In genomic region chr14:96092936-96093335, GRCh38 we compare ENCODE assay signal across 25 cellular contexts. TPM values are rescaled to one million over a fixed set of nuclear protein-coding genes. Genes with fewer than 3 reads are reported as not detected.
A peak's percentile ranks its signal among the peaks of the same experiment; 100 is the strongest.
DNase-seq lines count a peak whose midpoint lies in the region; ATAC-seq, FAIRE-seq and TF ChIP-seq lines count a peak whose summit lies in the region.
"Had no signal": no experiment of that assay in that cellular context is flagged by ENCODE, and none has a peak within 500 bp of the region (broad histone marks: within the 10 kb centered on the region; RNA-seq: fewer than 3 reads in every experiment).

No MANE protein-coding gene starts in this region.

- POLR2A ChIA-PET in HepG2 (lab: Yijun Ruan, JAX), result no interaction called here

- in situ Hi-C loops in HepG2 (cut with HindIII; ENCODE audit: extremely low pct_ligation_motif_present, low pct_unique_long_range_greater_than_20kb), result no loop called here

- H3K9me3 Mint-ChIP-seq in activated T-helper 17 cell treated with anti-CD3 and anti-CD28 coated beads, Interleukin-2, amount 50 U/mL, for 72 hours, result no peaks in the 10 kb centered on the region

- no peaks in the 10 kb centered on the region for H3K36me3 ChIP-seq in HepG2 (replicated peaks in 1 of 2; ENCODE audit: control insufficient read depth in 1 of 2, insufficient read depth in 2 of 2, low read length in 2 of 2)
- no peaks in the 10 kb centered on the region for H3K36me3 ChIP-seq in right lobe of liver
- H3K36me3 ChIP-seq in RWPE2 (ENCODE audit: low read depth), result no peaks in the 10 kb centered on the region
- peaks cover 18 to 20% of the 10 kb centered on the region in 2 experiments for H3K36me3 ChIP-seq in mesenchymal stem cell (ENCODE audit: control insufficient read depth in 1 of 2, insufficient read depth in 2 of 2, low read depth in 1 of 2, low read length in 2 of 2)
- H3K36me3 ChIP-seq: Peyer's patch, SJSA1 had no signal

- FAIRE-seq in HepG2 (lab: Jason Lieb, UNC), result no peak
- FAIRE-seq: D721Med, GM12891 had no signal

- no peak for TF ChIP-seq POLR2A in HepG2 (IDR thresholded peaks at IDR 0.05; ENCODE audit: insufficient read depth in 1 of 2, low read depth in 2 of 2, low read length in 2 of 2)
- TF ChIP-seq POLR2A in right lobe of liver (IDR thresholded peaks at IDR 0.05), result no peak

- no peak overlapping the region for H4K8ac ChIP-seq in mesenchymal stem cell (ENCODE audit: low read length)

- ATAC-seq in HepG2 (no peak), right lobe of liver (no peak), RWPE2 (ENCODE audit: low read depth) (no peak), HG02763 (IDR thresholded peaks at IDR 0.05; ENCODE audit: unreplicated experiment) (no peak), GM21367 (IDR thresholded peaks at IDR 0.05; ENCODE audit: unreplicated experiment) (no peak)
- ATAC-seq in activated T-helper 17 cell treated with anti-CD3 and anti-CD28 coated beads, Interleukin-2, amount 50 U/mL, for 72 hours (replicated peaks), result no peak
- ATAC-seq: Right ventricle myocardium inferior had no signal

- H3K9me3 ChIP-seq in HepG2 (ENCODE audit: low read length), result no peaks in the 10 kb centered on the region
- no peaks in the 10 kb centered on the region for H3K9me3 ChIP-seq in right lobe of liver
- no peaks in the 10 kb centered on the region for H3K9me3 ChIP-seq in RWPE2 (ENCODE audit: severe bottlenecking)
- H3K9me3 ChIP-seq in mesenchymal stem cell (ENCODE audit: control insufficient read depth, low read length), result no peaks in the 10 kb centered on the region
- H3K9me3 ChIP-seq: BE2C, Peyer's patch, SJSA1 had no signal

- no peaks in the 10 kb centered on the region for H3K79me2 ChIP-seq in HepG2 (ENCODE audit: insufficient read depth, low read length)

- peak overlapping the region; percentile 85 for H2BK15ac ChIP-seq in mesenchymal stem cell (ENCODE audit: low read depth, poor library complexity, severe bottlenecking)

- peak overlapping the region; percentile 9 for H2AK5ac ChIP-seq in mesenchymal stem cell (ENCODE audit: low read length, severe bottlenecking)

- no TSS peak for BruUV-seq in HepG2 (replicated peaks; lab: Mats Ljungman, UMichigan)

- H3K4me2 ChIP-seq in HepG2 (ENCODE audit: low read depth, low read length) (no peak overlapping the region), mesenchymal stem cell (ENCODE audit: low read length, poor library complexity, severe bottlenecking) (no peak overlapping the region)

- peaks cover 4% of the 10 kb centered on the region for H3K27me3 Mint-ChIP-seq in activated T-helper 17 cell treated with anti-CD3 and anti-CD28 coated beads, Interleukin-2, amount 50 U/mL, for 72 hours

- H3K79me1 ChIP-seq in mesenchymal stem cell (replicated peaks; ENCODE audit: low read length, poor library complexity, severe bottlenecking), result peaks cover 20% of the 10 kb centered on the region

- TF ChIP-seq RAD21 in HepG2 (CRISPR knock-in tag; IDR thresholded peaks at IDR 0.05), result no peak

- H3K18ac ChIP-seq in mesenchymal stem cell (ENCODE audit: low read depth in 1 of 2, low read length in 2 of 2), result no peak overlapping the region

- no peak overlapping the region for H2BK5ac ChIP-seq in mesenchymal stem cell (ENCODE audit: low read depth, low read length, poor library complexity, severe bottlenecking)

- no peak overlapping the region for H2BK120ac ChIP-seq in mesenchymal stem cell (ENCODE audit: low read depth, low read length)

- H4K91ac ChIP-seq in mesenchymal stem cell (ENCODE audit: low read length), result no peak overlapping the region

- no peak overlapping the region for H2BK12ac ChIP-seq in mesenchymal stem cell (ENCODE audit: low read length in 2 of 2)

- H2AFZ ChIP-seq in HepG2 (ENCODE audit: low read length) (no peak overlapping the region), mesenchymal stem cell (ENCODE audit: low read depth, low read length) (no peak overlapping the region)

- CTCF ChIA-PET in HepG2 (lab: Yijun Ruan, JAX; ENCODE audit: low intra/inter-chr PET ratio, low total read pairs), result no interaction called here

- H3K4ac ChIP-seq in mesenchymal stem cell (ENCODE audit: low read depth in 1 of 2, low read length in 2 of 2), result peak overlapping the region in 1 of 2 experiments; percentile 34

- H4K20me1 ChIP-seq in HepG2 (ENCODE audit: insufficient read depth, low read length), result no peaks in the 10 kb centered on the region

- no peak overlapping the region for H3K14ac ChIP-seq in mesenchymal stem cell (ENCODE audit: low read length in 2 of 2)

- H3K27ac ChIP-seq in HepG2 (ENCODE audit: extremely low read length, insufficient read depth, low read length) (no peak overlapping the region), right lobe of liver (no peak overlapping the region), RWPE2 (ENCODE audit: poor library complexity, severe bottlenecking) (no peak overlapping the region), mesenchymal stem cell (ENCODE audit: low read length, poor library complexity, severe bottlenecking) (no peak overlapping the region)
- H3K27ac ChIP-seq: Peyer's patch, SJSA1 had no signal

- H3K27ac Mint-ChIP-seq in activated T-helper 17 cell treated with anti-CD3 and anti-CD28 coated beads, Interleukin-2, amount 50 U/mL, for 72 hours, result no peak overlapping the region

- 0% methylated on average over 3 of the region's 3 CpGs for WGBS in HepG2 (ENCODE audit: low lambda C conversion rate)
- 86% methylated on average over 1 of the region's 3 CpGs for WGBS in right lobe of liver (ENCODE audit: insufficient coverage, low coverage, low lambda C conversion rate, missing lambda C conversion rate)
- WGBS in mesenchymal stem cell, result 83% methylated on average over 3 of the region's 3 CpGs

- DNase-seq in HepG2 (ENCODE audit: low spot score), result no peak
- DNase-seq in right lobe of liver, result no peak
- DNase-seq in RWPE2 (ENCODE audit: low spot score), result peak; percentile 9
- DNase-seq in mesenchymal stem cell, result no peak
- no peak for DNase-seq in stimulated activated CD4-positive, alpha-beta T cell treated with anti-CD3 and anti-CD28 coated beads, Interleukin-15, amount 100 ng/mL, for 24 hours
- DNase-seq: 8988T, BE2C, DND-41, GOT3, HCEC 1CT, Kasumi-1, NCI-H1417, NCI-H187 treated with DMSO at 0.1 percent for 48 hours, NCI-H2107, NCI-H510A, T-helper 1 cell had no signal

- H3K23ac ChIP-seq in mesenchymal stem cell (ENCODE audit: low read length in 2 of 2), result no peak overlapping the region

- no peak overlapping the region for H3K4me3 Mint-ChIP-seq in activated T-helper 17 cell treated with anti-CD3 and anti-CD28 coated beads, Interleukin-2, amount 50 U/mL, for 72 hours

- no peaks in the 10 kb centered on the region for H3K36me3 Mint-ChIP-seq in activated T-helper 17 cell treated with anti-CD3 and anti-CD28 coated beads, Interleukin-2, amount 50 U/mL, for 72 hours (ENCODE audit: low read depth)

- H3K4me3 ChIP-seq in HepG2 (replicated peaks in 1 of 3; ENCODE audit: insufficient read depth in 1 of 3, low read depth in 2 of 3, low read length in 3 of 3), result no peak overlapping the region
- H3K4me3 ChIP-seq in right lobe of liver, result no peak overlapping the region
- H3K4me3 ChIP-seq in RWPE2 (ENCODE audit: severe bottlenecking), result no peak overlapping the region
- no peak overlapping the region for H3K4me3 ChIP-seq in mesenchymal stem cell (ENCODE audit: insufficient read depth in 1 of 2, low read depth in 1 of 2, low read length in 2 of 2)
- H3K4me3 ChIP-seq: Peyer's patch, SJSA1 had no signal

- H3K9ac ChIP-seq in HepG2 (ENCODE audit: insufficient read depth, low read depth, low read length), result no peak overlapping the region
- H3K9ac ChIP-seq in mesenchymal stem cell (ENCODE audit: low read length), result no peak overlapping the region

- TF ChIP-seq CTCF in HepG2 (CRISPR knock-in tag; IDR thresholded peaks at IDR 0.05), result no peak
- no peak for TF ChIP-seq CTCF in right lobe of liver (IDR thresholded peaks at IDR 0.05)
- no peak for TF ChIP-seq CTCF in RWPE2 (IDR thresholded peaks at IDR 0.05; ENCODE audit: poor library complexity, severe bottlenecking)

- TF ChIP-seq EP300 in HepG2 (IDR thresholded peaks at IDR 0.05; ENCODE audit: low read depth in 2 of 2, low read length in 2 of 2), result no peak
- no peak for TF ChIP-seq EP300 in HepG2 (CRISPR knock-in tag; IDR thresholded peaks at IDR 0.05; ENCODE audit: borderline replicate concordance)

- H3K4me1 Mint-ChIP-seq in activated T-helper 17 cell treated with anti-CD3 and anti-CD28 coated beads, Interleukin-2, amount 50 U/mL, for 72 hours, result no peaks in the 10 kb centered on the region

- H3K27me3 ChIP-seq in HepG2 (ENCODE audit: control insufficient read depth in 1 of 2, insufficient read depth in 2 of 2, low read length in 2 of 2) (peaks cover 0 to 6% of the 10 kb centered on the region in 2 experiments; a peak in 2 of 5 replicates), right lobe of liver (no peaks in the 10 kb centered on the region), RWPE2 (ENCODE audit: insufficient read depth, poor library complexity, severe bottlenecking) (peaks cover 5% of the 10 kb centered on the region), mesenchymal stem cell (ENCODE audit: control insufficient read depth in 1 of 2, insufficient read depth in 1 of 2, low read length in 2 of 2) (no peaks in the 10 kb centered on the region)
- H3K27me3 ChIP-seq: BE2C, Peyer's patch, SJSA1 had no signal

- intact Hi-C loops in HepG2 (cut with micrococcal nuclease; ENCODE audit: unreplicated experiment), result no loop called here
- intact Hi-C loops in right lobe of liver (cut with DNase I), result loop anchor here in 1 of 2 donors (10.0 kb wide), 1 partner anchor 88 kb away; no protein-coding TSS in a partner anchor

- H3K4me1 ChIP-seq in HepG2 (ENCODE audit: insufficient read depth, low read length) (peaks cover 31% of the 10 kb centered on the region), right lobe of liver (peaks cover 0 to 29% (median 14%) of the 10 kb centered on the region in 4 donors), RWPE2 (ENCODE audit: insufficient read depth, poor library complexity, severe bottlenecking) (peaks cover 12% of the 10 kb centered on the region), mesenchymal stem cell (ENCODE audit: control insufficient read depth, insufficient read depth, low read depth, low read length) (peaks cover 52% of the 10 kb centered on the region)

RNA-seq across cellular contexts. Expression of gene C14orf132, which starts 53.8 kb away (rescaled TPM):
- total RNA-seq in HepG2 (2016; rRNA removed; fragmentation: Illumina TruSeq; extraction: Trizol) (0.15 and 0.18 TPM in 2 replicates), right lobe of liver (1 to 10 TPM; 1.7 to 6.9 (median 3.3) TPM)
- total RNA-seq in HepG2 (2016; cell fraction: cytosol; rRNA removed; fragmentation: Illumina TruSeq; extraction: Trizol; ENCODE audit: low read depth), result not detected in 2 replicates
- total RNA-seq in HepG2 (2016; cell fraction: insoluble cytoplasmic fraction; rRNA removed; fragmentation: Illumina TruSeq; extraction: Trizol), result 0.09 and 0.15 TPM in 2 replicates
- 0.06 and 0.10 TPM in 2 replicates for total RNA-seq in HepG2 (2016; cell fraction: membrane; rRNA removed; fragmentation: Illumina TruSeq; extraction: Trizol)
- 0.19 and 0.44 TPM in 2 replicates for total RNA-seq in HepG2 (2016; cell fraction: nucleus; rRNA removed; fragmentation: Illumina TruSeq; extraction: Trizol)
- 0.13 TPM in 2 replicates for polyA plus RNA-seq in HepG2 (2011; rRNA removed)
- polyA plus RNA-seq in HepG2 (2011; cell fraction: cytosol; rRNA removed), result 0.03 and 0.04 TPM in 2 replicates
- 0.05 TPM in 2 replicates for polyA plus RNA-seq in HepG2 (2011; cell fraction: nucleus; rRNA removed)
- not detected in 2 replicates for polyA plus RNA-seq in HepG2 (2012)
- 0.14 TPM in 1 of 2 replicates, not detected in the other for polyA plus RNA-seq in HepG2 (2016; cell fraction: cytosol; fragmentation: Illumina TruSeq; extraction: Trizol; ENCODE audit: low read depth)
- 0.04 and 0.25 TPM in 2 replicates for polyA plus RNA-seq in HepG2 (2016; cell fraction: insoluble cytoplasmic fraction; fragmentation: Illumina TruSeq; extraction: Trizol; ENCODE audit: low read depth)
- 0.05 and 0.13 TPM in 2 replicates for polyA plus RNA-seq in HepG2 (2016; cell fraction: membrane; fragmentation: Illumina TruSeq; extraction: Trizol; ENCODE audit: low read depth)
- polyA plus RNA-seq in HepG2 (2016; cell fraction: nucleus; fragmentation: Illumina TruSeq; extraction: Trizol; ENCODE audit: insufficient read depth, low read depth), result 0.09 and 0.37 TPM in 2 replicates
- polyA minus RNA-seq in HepG2 (2011; rRNA and poly(A)+ RNA removed; ENCODE audit: low replicate concordance), result 0.12 TPM in 1 of 2 replicates, not detected in the other
- not detected in 2 replicates for polyA minus RNA-seq in HepG2 (2011; cell fraction: cytosol; rRNA and poly(A)+ RNA removed)
- 0.12 and 0.13 TPM in 2 replicates for polyA minus RNA-seq in HepG2 (2011; cell fraction: nucleus; rRNA and poly(A)+ RNA removed)
- polyA plus RNA-seq in mesenchymal stem cell (2013, experiment 1 of 2), result 17.0 TPM
- polyA plus RNA-seq in mesenchymal stem cell (2013, experiment 2 of 2), result 18.2 TPM
- total RNA-seq in activated T-helper 17 cell treated with anti-CD3 and anti-CD28 coated beads, Interleukin-2, amount 50 U/mL, for 72 hours, result 1 to 10 TPM; 1.3 to 2.8 TPM
- total RNA-seq: MCF 10A had no signal
